ENCODE assay signal across 8 cellular contexts in the genomic region with DNA sequence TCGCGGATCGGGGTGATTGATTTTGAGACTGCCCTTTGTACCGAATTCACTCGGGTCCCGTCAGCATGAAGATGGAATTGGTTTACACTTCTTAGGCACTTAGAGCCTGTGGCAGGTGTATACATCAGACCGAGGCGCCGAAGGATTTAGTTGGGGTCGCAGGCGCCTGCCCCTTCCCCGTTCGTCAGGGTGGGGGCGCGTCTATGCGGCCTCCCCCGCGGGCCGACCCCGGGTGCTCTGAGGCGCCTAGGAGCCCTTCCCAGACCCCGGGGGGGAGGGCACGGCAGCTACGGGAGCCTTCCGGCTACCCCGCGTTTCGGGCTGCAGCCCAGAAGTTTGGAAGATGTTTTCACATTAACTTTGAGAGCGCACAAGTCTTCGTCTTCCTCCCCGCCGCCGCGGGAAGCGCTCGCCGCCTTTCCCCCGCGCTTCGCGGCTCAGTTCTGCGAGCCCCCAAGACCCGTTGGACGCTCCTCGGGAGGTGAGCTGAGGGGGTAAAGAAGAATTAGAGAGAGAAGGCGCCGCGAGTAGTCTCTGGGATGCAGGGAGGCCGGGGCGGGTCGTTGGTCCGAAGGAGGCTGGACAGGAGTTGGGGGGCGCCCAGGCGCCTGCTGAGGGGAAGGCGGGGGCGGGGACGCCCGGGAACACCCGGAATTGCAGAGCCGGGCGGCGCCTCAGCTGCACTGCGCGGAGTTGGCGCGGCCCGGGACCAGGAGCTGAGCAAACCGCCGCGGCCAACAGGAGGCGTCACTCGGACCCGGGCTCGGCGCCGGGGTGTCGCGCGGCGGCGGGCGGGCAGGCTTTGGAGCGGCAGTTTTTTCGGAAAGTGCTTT. TPM values are rescaled to one million over a fixed set of nuclear protein-coding genes. Genes with fewer than 3 reads are reported as not detected.
DNase-seq lines count a peak whose midpoint lies in the region; TF ChIP-seq lines count a peak whose summit lies in the region.

No MANE protein-coding gene starts in this region.

- H3K4me3 ChIP-seq in epithelial cell of esophagus (ENCODE audit: low read length) = peak overlapping the region; percentile 86

- no peak for TF ChIP-seq CTCF in epithelial cell of esophagus (IDR thresholded peaks at IDR 0.05; ENCODE audit: insufficient read depth, low read depth, low read length, missing control alignments)

- in situ Hi-C loops in G401 (cut with HindIII; ENCODE audit: low sequenced_read_pairs) = no loop called here

- DNase-seq in NCI-H446 (lab: John Stamatoyannopoulos, UW) (peak; percentile 57 to 63), NCI-H446 treated with DMSO at 0.1 percent for 48 hours (lab: John Stamatoyannopoulos, UW) (no peak), NCI-H2196 treated with DMSO at 0.1 percent for 48 hours (lab: John Stamatoyannopoulos, UW; ENCODE audit: unreplicated experiment) (peak; percentile 39), epithelial cell of esophagus (ENCODE audit: low read depth) (peak; percentile 36), midbrain (lab: John Stamatoyannopoulos, UW) (peak; percentile 54), G401 (ENCODE audit: low spot score) (no peak)
- DNase-seq in activated CD8-positive, alpha-beta memory T cell treated with anti-CD3 and anti-CD28 coated beads, Interleukin-2, amount 50 U/mL, for 48 hours = peak; percentile 78
- peak; percentile 65 for DNase-seq in stimulated activated CD8-positive, alpha-beta memory T cell treated with anti-CD3 and anti-CD28 coated beads, Interleukin-4, amount 100 ng/mL, for 48 hours

RNA-seq across cellular contexts. Expression of a gene that starts 0.7 kb away (rescaled TPM):
- total RNA-seq in G401 (2014; rRNA removed; shearing (Covaris generic)) = 26.5 and 33.1 TPM in 2 replicates

Comparison
In these comparisons a context has a peak if more than half of its experiments do, and no peak if none do; other contexts are left out.
1. DNase-seq: peak in NCI-H446 (2 of 2), NCI-H2196 treated with DMSO at 0.1 percent for 48 hours (single experiment), activated CD8-positive, alpha-beta memory T cell treated with anti-CD3 and anti-CD28 coated beads, Interleukin-2, amount 50 U/mL, for 48 hours (single experiment), epithelial cell of esophagus (single experiment), midbrain (single experiment) and stimulated activated CD8-positive, alpha-beta memory T cell treated with anti-CD3 and anti-CD28 coated beads, Interleukin-4, amount 100 ng/mL, for 48 hours (single experiment); none in NCI-H446 treated with DMSO at 0.1 percent for 48 hours (single experiment) and G401 (single experiment).